Comparison of ENCODE assay signal across 10 cellular contexts in the genomic region with DNA sequence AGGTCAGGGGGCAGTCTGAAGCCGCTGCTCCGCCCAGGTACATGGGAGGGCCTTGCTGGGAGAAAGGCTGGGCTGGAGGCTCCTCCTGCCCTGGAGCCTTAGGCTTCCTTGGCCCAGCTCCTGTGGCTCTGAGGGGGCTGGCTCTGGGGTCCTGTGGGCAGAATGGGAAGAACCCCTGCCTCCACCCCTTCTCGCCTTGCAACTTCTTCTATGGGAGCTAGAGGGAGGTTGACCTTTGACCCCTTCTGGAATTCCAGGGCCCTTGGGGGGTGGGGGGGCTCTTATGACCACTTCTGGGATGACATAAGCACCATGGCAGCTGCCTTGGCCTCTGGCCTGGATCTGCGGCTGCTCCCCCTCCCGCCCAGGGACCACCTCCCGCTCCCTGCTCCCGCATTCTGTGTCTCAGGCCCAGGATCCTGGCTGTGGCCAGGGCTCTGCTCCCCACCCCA. TPM values are rescaled to one million over a fixed set of nuclear protein-coding genes. Genes with fewer than 3 reads are reported as not detected.
A peak's percentile ranks its signal among the peaks of the same experiment; 100 is the strongest.
DNase-seq lines count a peak whose midpoint lies in the region; ATAC-seq and TF ChIP-seq lines count a peak whose summit lies in the region.
"Had no signal": no experiment of that assay in that cellular context is flagged by ENCODE, and none has a peak within 500 bp of the region (broad histone marks: within the 10 kb centered on the region; RNA-seq: fewer than 3 reads in every experiment).

No MANE protein-coding gene starts in this region.

- no peak overlapping the region for H3K4me3 ChIP-seq in spleen

- H3K36me3 Mint-ChIP-seq in T-cell: peaks cover 24% of the 10 kb centered on the region

- TF ChIP-seq POLR2A in spleen (IDR thresholded peaks at IDR 0.05): no peak

- H3K27me3 ChIP-seq in spleen (replicated peaks in 1 of 7): no peaks in the 10 kb centered on the region

- H3K4me1 ChIP-seq in spleen: peaks cover 34 to 95% (median 66%) of the 10 kb centered on the region in 6 donors

- H3K9me3 Mint-ChIP-seq in T-cell: no peaks in the 10 kb centered on the region
- H3K9me3 Mint-ChIP-seq: stimulated activated memory B cell treated with anti-CD40 and anti-IgM and Interleukin-4, amounts not matched to agents 10 μg/mL and 1 μg/mL and 100 μg/mL, for 72 hours had no signal

- peak overlapping the region; percentile 35 to 100 (median 98) for H3K27ac ChIP-seq in spleen
- H3K27ac ChIP-seq: HL-60 had no signal

- WGBS in spleen, 5 donors: 73 to 88% (median 85%) methylated on average over 4 to 7 of the region's 7 CpGs

- CTCF ChIA-PET in T-cell (lab: Charles Lee): interaction anchor here in 1 of 2 donors (0.6 kb wide), 1 partner anchor 492 kb away, joined by 4 read pairs; no protein-coding TSS in a partner anchor

- H3K36me3 ChIP-seq in spleen: peaks cover 0 to 89% (median 23%) of the 10 kb centered on the region in 6 donors

- no peaks in the 10 kb centered on the region for H3K9me3 ChIP-seq in spleen

- H3K27ac Mint-ChIP-seq in T-cell: no peak overlapping the region

- DNase-seq in HCEC 1CT (peak; percentile 43), brain pericyte (ENCODE audit: low read depth, low spot score) (peak; percentile 78), islet precursor cell (peak; percentile 98), spleen (no peak), T-cell (no peak), globus pallidus (ENCODE audit: low spot score) (no peak), NCI-H1092 treated with DMSO at 0.1 percent for 48 hours (lab: John Stamatoyannopoulos, UW) (no peak)
- DNase-seq in activated CD8-positive, alpha-beta memory T cell treated with anti-CD3 and anti-CD28 coated beads, Interleukin-2, amount 50 U/mL, for 4 hours: no peak

- no peaks in the 10 kb centered on the region for H3K27me3 Mint-ChIP-seq in T-cell
- H3K27me3 Mint-ChIP-seq: stimulated activated memory B cell treated with anti-CD40 and anti-IgM and Interleukin-4, amounts not matched to agents 10 μg/mL and 1 μg/mL and 100 μg/mL, for 72 hours had no signal

- TF ChIP-seq CTCF in spleen (IDR thresholded peaks at IDR 0.05 in 8 of 11, conservative IDR thresholded peaks at IDR 0.05 in 3 of 11): no peak

- H3K4me1 Mint-ChIP-seq in T-cell: peaks cover 13 to 25% (median 23%) of the 10 kb centered on the region in 3 donors

- ATAC-seq in T-cell (replicated peaks in 1 of 4): no peak
- ATAC-seq: stimulated activated memory B cell treated with anti-CD40 and anti-IgM and Interleukin-4, amounts not matched to agents 10 μg/mL and 1 μg/mL and 100 μg/mL, for 72 hours had no signal

- no peak overlapping the region for H3K4me3 Mint-ChIP-seq in T-cell
- H3K4me3 Mint-ChIP-seq: stimulated activated memory B cell treated with anti-CD40 and anti-IgM and Interleukin-4, amounts not matched to agents 10 μg/mL and 1 μg/mL and 100 μg/mL, for 72 hours had no signal

- intact Hi-C loops in spleen (cut with DNase I; ENCODE audit: low total_unique reads): no loop called here

- POLR2A ChIA-PET in T-cell (lab: Charles Lee): no interaction called here

RNA-seq across cellular contexts. Expression of a gene that starts 32.2 kb away (rescaled TPM):
- total RNA-seq in spleen: 10 to 100 TPM in 2 of 7 donors, 1 to 10 TPM in 5; 3.9 to 10.4 (median 8.7) TPM
- polyA plus RNA-seq in spleen: 10 to 100 TPM in 1 of 3 donors, 1 to 10 TPM in 2; 6.9 to 14.0 (median 7.7) TPM
- 1 to 10 TPM; 1.3 to 7.7 (median 6.7) TPM for total RNA-seq in T-cell

RNA-seq across cellular contexts. Expression of a gene that starts 34.7 kb away (rescaled TPM):
- 100 to 1,000 TPM in 3 of 7 donors, 10 to 100 TPM in 4; 71.5 to 107 (median 88.9) TPM for total RNA-seq in spleen
- 100 to 1,000 TPM in 1 of 3 donors, 10 to 100 TPM in 2; 38.8 to 104 (median 65.4) TPM for polyA plus RNA-seq in spleen
- total RNA-seq in T-cell: 10 to 100 TPM; 51.3 to 71.5 (median 65.5) TPM

RNA-seq across cellular contexts. Expression of a gene that starts 35.3 kb away (rescaled TPM):
- total RNA-seq in spleen (10 to 100 TPM; 14.9 to 32.3 (median 23.9) TPM), T-cell (10 to 100 TPM in 4 of 5 donors, 1 to 10 TPM in 1; 6.6 to 17.5 (median 13.9) TPM)
- 10 to 100 TPM in 1 of 3 donors, 1 to 10 TPM in 2; 5.7 to 11.8 (median 7.1) TPM for polyA plus RNA-seq in spleen

Comparison
In these comparisons a context has a peak if more than half of its experiments do, and no peak if none do; other contexts are left out.
1. DNase-seq: peak in HCEC 1CT (single experiment), brain pericyte (single experiment) and islet precursor cell (single experiment); none in spleen (single experiment), T-cell (0 of 34), globus pallidus (single experiment), activated CD8-positive, alpha-beta memory T cell treated with anti-CD3 and anti-CD28 coated beads, Interleukin-2, amount 50 U/mL, for 4 hours (single experiment) and NCI-H1092 treated with DMSO at 0.1 percent for 48 hours (single experiment).